Comparison of ENCODE assay signal across 1 cellular context in genomic region chr19:55232986-55233385, GRCh38.
TF ChIP-seq lines count a peak whose summit lies in the region.

No MANE protein-coding gene starts in this region.

TF ChIP-seq in HepG2, 621 proteins besides CTCF, POLR2A, EP300 and RAD21:
- TF ChIP-seq MAFK (conservative IDR thresholded peaks at IDR 0.05 in 1 of 2, IDR thresholded peaks at IDR 0.05 in 1 of 2; ENCODE audit: low read length in 2 of 2), result peak; percentile 46 to 53; a peak in 3 of 4 replicates
- no peak for TF ChIP-seq ZNF331 (CRISPR knock-in tag; IDR thresholded peaks at IDR 0.05)
